13 cellular contexts compared by ENCODE assay signal in the genomic region with DNA sequence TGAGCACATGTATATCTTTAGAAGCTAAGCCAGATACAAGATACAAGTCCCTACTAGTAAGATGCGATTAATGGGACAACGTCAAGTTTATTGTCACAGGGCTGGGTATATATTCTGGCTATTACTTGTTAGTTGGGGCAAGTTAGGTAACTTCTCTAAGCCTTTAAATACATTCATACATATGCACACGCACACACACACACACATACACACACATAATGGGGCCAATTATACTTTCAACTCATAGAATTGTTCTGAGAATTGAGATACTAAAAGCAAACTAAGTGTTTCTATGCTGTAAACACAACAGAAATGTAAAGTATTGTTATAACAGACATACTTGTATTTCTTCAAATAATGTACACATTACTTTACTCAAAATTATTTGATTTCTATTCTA.
"Had no signal": no experiment of that assay in that cellular context is flagged by ENCODE, and none has a peak within 500 bp of the region (broad histone marks: within the 10 kb centered on the region; RNA-seq: fewer than 3 reads in every experiment).

No MANE protein-coding gene starts in this region.

- H3K9me3 ChIP-seq: esophagus squamous epithelium, spleen, suprapubic skin, upper lobe of left lung had no signal

- H3K27me3 ChIP-seq: cardiac muscle cell, esophagus squamous epithelium, spleen, suprapubic skin, upper lobe of left lung had no signal

- H3K36me3 ChIP-seq: cardiac muscle cell, esophagus squamous epithelium, spleen, suprapubic skin, upper lobe of left lung had no signal

- H3K27ac Mint-ChIP-seq: activated B cell treated with CpG ODN at 0.5 μM for 24 hours had no signal

- H3K27me3 Mint-ChIP-seq: activated B cell treated with CpG ODN at 0.5 μM for 24 hours had no signal

- ATAC-seq: left lobe of liver, sciatic nerve had no signal

- DNase-seq: activated B cell treated with CpG ODN at 0.5 μM for 24 hours; activated CD8-positive, alpha-beta memory T cell treated with anti-CD3 and anti-CD28 coated beads, Interleukin-2, amount 50 U/mL, for 48 hours; esophagus squamous epithelium; foreskin fibroblast; mammary epithelial cell; spleen; stimulated activated CD4-positive, alpha-beta T cell treated with anti-CD3 and anti-CD28 coated beads, Interleukin-1b, Interleukin-23, amount 100 ng/mL, for 48 hours; stimulated activated naive CD4-positive, alpha-beta T cell; upper lobe of left lung had no signal

- H3K9me3 Mint-ChIP-seq: activated B cell treated with CpG ODN at 0.5 μM for 24 hours had no signal

- H3K4me3 ChIP-seq: cardiac muscle cell, esophagus squamous epithelium, spleen, suprapubic skin, upper lobe of left lung had no signal

- H3K4me3 Mint-ChIP-seq: activated B cell treated with CpG ODN at 0.5 μM for 24 hours had no signal

- H3K27ac ChIP-seq: spleen, upper lobe of left lung had no signal
